Comparison of ENCODE assay signal across 8 cellular contexts in the genomic region with DNA sequence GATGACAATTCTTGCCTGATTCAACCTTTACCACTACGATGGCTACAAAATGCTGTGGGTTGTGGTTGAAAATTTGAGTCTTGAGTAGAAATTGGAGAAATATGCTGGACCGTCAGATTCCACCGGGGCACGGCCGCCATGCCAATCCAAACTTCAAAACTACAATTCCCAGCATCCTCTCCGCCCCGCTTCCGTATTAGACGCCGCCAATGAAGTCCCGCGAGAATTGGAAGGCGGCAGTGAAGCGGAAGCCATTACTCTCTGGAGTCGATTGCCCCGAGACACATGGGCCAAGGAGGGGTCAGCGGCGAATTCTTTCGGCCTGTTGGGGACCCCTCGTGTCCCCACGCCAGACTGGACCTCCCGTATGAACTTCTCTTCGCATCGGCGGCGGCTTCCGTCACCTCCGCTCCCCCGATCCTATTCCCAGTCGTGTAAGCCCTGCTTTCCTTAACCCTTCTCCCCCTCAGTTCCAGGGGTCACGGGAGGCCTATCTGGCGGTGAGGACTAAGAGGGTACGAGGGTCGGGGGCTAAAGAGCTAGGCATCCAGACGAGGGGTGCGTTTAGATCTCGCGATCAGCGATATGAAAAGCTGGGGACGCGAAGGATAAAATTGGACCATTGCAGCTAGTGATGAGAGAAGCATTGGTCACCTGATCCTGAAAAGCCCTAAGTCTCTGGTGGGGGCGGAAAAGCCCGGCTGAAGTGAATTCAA. TPM values are rescaled to one million over a fixed set of nuclear protein-coding genes. Genes with fewer than 3 reads are reported as not detected.
DNase-seq lines count a peak whose midpoint lies in the region; ATAC-seq, FAIRE-seq and TF ChIP-seq lines count a peak whose summit lies in the region.

A gene (plus strand): TSS at position 239 of the 716 bp plus-strand sequence. CDS start 15,620 bp downstream, outside the sequence.

- H3K9me3 ChIP-seq in AG04450 (ENCODE audit: control insufficient read depth, insufficient read depth, low read length): peaks cover 12% of the 10 kb centered on the region

- in situ Hi-C loops in GM18951 (cut with MboI; ENCODE audit: low sequenced_read_pairs, unreplicated experiment): loop anchor here (25.0 kb wide), 1 partner anchor 772 kb away; no protein-coding TSS in a partner anchor

- H3K4me3 ChIP-seq in AG04450 (ENCODE audit: low read depth, low read length): peak within 1 kb of the TSS; percentile 68

- DNase-seq in AG04450 (ENCODE audit: low read depth, low spot score) (peak; percentile 78), NCI-H345 treated with DMSO at 0.1 percent for 48 hours (lab: John Stamatoyannopoulos, UW; ENCODE audit: unreplicated experiment) (peak; percentile 95), cerebellar cortex (ENCODE audit: low spot score) (peak; percentile 96)
- peak; percentile 77 to 78 (median 78) for DNase-seq in activated CD4-positive, CD25-positive, alpha-beta regulatory T cell (lab: John Stamatoyannopoulos, UW)
- peak; percentile 83 for DNase-seq in stimulated activated CD4-positive, alpha-beta T cell treated with anti-CD3 and anti-CD28 coated beads, Interleukin-12 subunit alpha, Interleukin-12 subunit beta, amount 100 ng/mL, for 4 hours

- FAIRE-seq in islet of Langerhans (lab: Jason Lieb, UNC): peak; percentile 70

- CTCF ChIA-PET in AG04450 (lab: Charles Lee): no interaction called here

- H3K27me3 ChIP-seq in AG04450 (ENCODE audit: control insufficient read depth, insufficient read depth, low read length): no peaks in the 10 kb centered on the region

- TF ChIP-seq POLR2A in GM18951 (IDR thresholded peaks at IDR 0.05; ENCODE audit: extremely low read depth, insufficient read depth, insufficient read length): peak; percentile 84

- POLR2A ChIA-PET in AG04450 (lab: Yijun Ruan, JAX): no interaction called here

- peak within 1 kb of the TSS; percentile 47 for H3K27ac ChIP-seq in AG04450 (ENCODE audit: low read depth, low read length)

- ATAC-seq in HG03196 (IDR thresholded peaks at IDR 0.05; ENCODE audit: unreplicated experiment): peak; percentile 97

- TF ChIP-seq CTCF in AG04450 (IDR thresholded peaks at IDR 0.05; ENCODE audit: low read depth, low read length): no peak

RNA-seq across cellular contexts. Expression of the gene that starts here (rescaled TPM):
- polyA plus RNA-seq in AG04450 (2011; rRNA removed): 19.6 and 21.3 TPM in 2 replicates
- 17.1 and 24.3 TPM in 2 replicates for polyA minus RNA-seq in AG04450 (2011; rRNA and poly(A)+ RNA removed)

Comparison
In these comparisons a context has a peak if more than half of its experiments do, and no peak if none do; other contexts are left out.
1. Peak in every context shown above with its lines: DNase-seq, ATAC-seq, H3K4me3 ChIP-seq and H3K27ac ChIP-seq.